11 cellular contexts compared by ENCODE assay signal in genomic region chr4:158121203-158121586, GRCh38. TPM values are rescaled to one million over a fixed set of nuclear protein-coding genes. Genes with fewer than 3 reads are reported as not detected.
A peak's percentile ranks its signal among the peaks of the same experiment; 100 is the strongest.
DNase-seq lines count a peak whose midpoint lies in the region; ATAC-seq and TF ChIP-seq lines count a peak whose summit lies in the region.
"Had no signal": no experiment of that assay in that cellular context is flagged by ENCODE, and none has a peak within 500 bp of the region (broad histone marks: within the 10 kb centered on the region; RNA-seq: fewer than 3 reads in every experiment).

No MANE protein-coding gene starts in this region.

- no peaks in the 10 kb centered on the region for H3K27me3 Mint-ChIP-seq in MCF 10A (ENCODE audit: insufficient read depth, unreplicated experiment)
- H3K27me3 Mint-ChIP-seq in naive thymus-derived CD8-positive, alpha-beta T cell: no peaks in the 10 kb centered on the region
- H3K27me3 Mint-ChIP-seq: activated B cell treated with CpG ODN at 0.5 μM for 24 hours had no signal

- ATAC-seq in GM18868 (IDR thresholded peaks at IDR 0.05; ENCODE audit: unreplicated experiment): no peak
- no peak for ATAC-seq in naive thymus-derived CD8-positive, alpha-beta T cell

- peaks cover 12% of the 10 kb centered on the region for H3K4me1 Mint-ChIP-seq in MCF 10A (ENCODE audit: insufficient read depth, unreplicated experiment)
- H3K4me1 Mint-ChIP-seq in naive thymus-derived CD8-positive, alpha-beta T cell: no peaks in the 10 kb centered on the region
- H3K4me1 Mint-ChIP-seq: activated B cell treated with CpG ODN at 0.5 μM for 24 hours had no signal

- no peak overlapping the region for H3K4me3 ChIP-seq in HFF-Myc (replicated peaks; ENCODE audit: low read depth, low read length)
- H3K4me3 ChIP-seq in testis: no peak overlapping the region

- DNase-seq in HFF-Myc (ENCODE audit: extremely low read depth, low read depth) (peak; percentile 60), MCF 10A (ENCODE audit: unreplicated experiment) (peak; percentile 68), kidney tubule cell (ENCODE audit: low spot score) (peak; percentile 67), testis (peak; percentile 42), putamen (ENCODE audit: low spot score) (no peak)
- DNase-seq in activated CD4-positive, alpha-beta T cell treated with anti-CD3 and anti-CD28 coated beads, Interleukin-2, amount 50 U/mL, for 48 hours: no peak
- no peak for DNase-seq in naive thymus-derived CD8-positive, alpha-beta T cell
- DNase-seq: activated B cell treated with CpG ODN at 0.5 μM for 24 hours, cerebellar nuclear complex, GOT3 had no signal

- no peak for TF ChIP-seq CTCF in HFF-Myc (IDR thresholded peaks at IDR 0.05; ENCODE audit: low read depth, low read length, missing control alignments)
- TF ChIP-seq CTCF in MCF 10A (IDR thresholded peaks at IDR 0.05; ENCODE audit: unreplicated experiment): no peak
- no peak for TF ChIP-seq CTCF in testis (IDR thresholded peaks at IDR 0.05)

- intact Hi-C loops in MCF 10A (cut with micrococcal nuclease) (loop anchor here (5.0 kb wide), 1 partner anchor 51 kb away; the partner anchor contains the start of gene GASK1B), testis (cut with DNase I; ENCODE audit: low total_unique reads) (no loop called here)

- BruUV-seq in MCF 10A (replicated peaks; lab: Mats Ljungman, UMichigan): no TSS peak

- no peak overlapping the region for H3K4me3 Mint-ChIP-seq in MCF 10A (ENCODE audit: unreplicated experiment)
- H3K4me3 Mint-ChIP-seq in naive thymus-derived CD8-positive, alpha-beta T cell: no peak overlapping the region
- H3K4me3 Mint-ChIP-seq: activated B cell treated with CpG ODN at 0.5 μM for 24 hours had no signal

- H3K27ac ChIP-seq in testis: peak overlapping the region in 1 of 2 donors; percentile 70

- H3K36me3 Mint-ChIP-seq in MCF 10A (ENCODE audit: insufficient read depth, unreplicated experiment): peaks cover 9% of the 10 kb centered on the region
- no peaks in the 10 kb centered on the region for H3K36me3 Mint-ChIP-seq in naive thymus-derived CD8-positive, alpha-beta T cell

- CTCF ChIA-PET in MCF 10A (lab: Yijun Ruan, JAX): interaction anchor here (0.6 to 0.7 kb wide), 2 partner anchors 14 to 137 kb away, joined by 3 read pairs; no protein-coding TSS in a partner anchor

- 36 to 46% methylated on average over 3 of the region's 3 CpGs for WGBS in testis, 2 donors

- no peaks in the 10 kb centered on the region for H3K4me1 ChIP-seq in testis

- H3K27me3 ChIP-seq in testis: no peaks in the 10 kb centered on the region

- POLR2A ChIA-PET in MCF 10A (lab: Yijun Ruan, JAX): interaction anchor here (0.6 to 1.8 kb wide), 7 partner anchors 17 to 87 kb away, joined by 3 to 14 read pairs (median 3); partner anchors contain the start of gene GASK1B
- POLR2A ChIA-PET in naive thymus-derived CD8-positive, alpha-beta T cell (lab: Charles Lee): no interaction called here

- H3K36me3 ChIP-seq in testis (ENCODE audit: low read depth, missing control alignments): no peaks in the 10 kb centered on the region

- no peak for TF ChIP-seq POLR2A in testis (IDR thresholded peaks at IDR 0.05)

- no peaks in the 10 kb centered on the region for H3K9me3 Mint-ChIP-seq in MCF 10A (ENCODE audit: unreplicated experiment)
- no peaks in the 10 kb centered on the region for H3K9me3 Mint-ChIP-seq in naive thymus-derived CD8-positive, alpha-beta T cell
- H3K9me3 Mint-ChIP-seq: activated B cell treated with CpG ODN at 0.5 μM for 24 hours had no signal

- H3K27ac Mint-ChIP-seq in MCF 10A (ENCODE audit: low read depth, unreplicated experiment): peak overlapping the region; percentile 21
- no peak overlapping the region for H3K27ac Mint-ChIP-seq in naive thymus-derived CD8-positive, alpha-beta T cell
- H3K27ac Mint-ChIP-seq: activated B cell treated with CpG ODN at 0.5 μM for 24 hours had no signal

- H3K9me3 ChIP-seq in testis: no peaks in the 10 kb centered on the region

RNA-seq across cellular contexts. Expression of gene GASK1B, which starts 51.6 kb away (rescaled TPM):
- total RNA-seq in MCF 10A (2022) (7.2 and 9.7 TPM in 2 replicates), testis (10 to 100 TPM; 19.8 to 24.0 TPM)
- polyA plus RNA-seq in testis (ENCODE audit: insufficient read depth, low read depth, low replicate concordance): 19.3 TPM
- under 1 TPM; 0.49 to 0.55 TPM for total RNA-seq in naive thymus-derived CD8-positive, alpha-beta T cell
- not detected for polyA plus RNA-seq in naive thymus-derived CD8-positive, alpha-beta T cell
- total RNA-seq: activated B cell treated with CpG ODN at 0.5 μM for 24 hours had no signal

Comparison
In these comparisons a context has a peak if more than half of its experiments do, and no peak if none do; other contexts are left out.
1. DNase-seq: peak in HFF-Myc (single experiment), MCF 10A (single experiment), kidney tubule cell (single experiment) and testis (single experiment); none in activated CD4-positive, alpha-beta T cell treated with anti-CD3 and anti-CD28 coated beads, Interleukin-2, amount 50 U/mL, for 48 hours (0 of 2), putamen (single experiment) and naive thymus-derived CD8-positive, alpha-beta T cell (0 of 10).